1 cellular context compared by ENCODE assay signal in genomic region chr2:223989206-223989859, GRCh38.
TF ChIP-seq lines count a peak whose summit lies in the region.

No MANE protein-coding gene starts in this region.

TF ChIP-seq in GM23338, 12 proteins besides CTCF, POLR2A, EP300 and RAD21 (continued from another document):
- TF ChIP-seq REST (IDR thresholded peaks at IDR 0.05; ENCODE audit: unreplicated experiment) (no peak), ZNF331 (CRISPR knock-in tag; IDR thresholded peaks at IDR 0.05; ENCODE audit: low read depth) (no peak), ZNF462 (CRISPR knock-in tag; IDR thresholded peaks at IDR 0.05) (no peak), EZH2phosphoT487 (IDR thresholded peaks at IDR 0.05; ENCODE audit: unreplicated experiment) (no peak), EZH2 (IDR thresholded peaks at IDR 0.05; ENCODE audit: low read depth, unreplicated experiment) (no peak)
TF ChIP-seq in GM23338: peak in this region for 0.
